In genomic region chr7:141014523-141015395, GRCh38 we compare ENCODE assay signal across 8 cellular contexts. TPM values are rescaled to one million over a fixed set of nuclear protein-coding genes. Genes with fewer than 3 reads are reported as not detected.
DNase-seq lines count a peak whose midpoint lies in the region; ATAC-seq and TF ChIP-seq lines count a peak whose summit lies in the region.

TSS of gene MRPS33 (minus strand) at chr7:141014952. CDS start at chr7:141010633, 4,319 bp downstream.

- peaks cover 6% of the 10 kb centered on the region for H3K36me3 Mint-ChIP-seq in activated CD4-positive, alpha-beta T cell treated with anti-CD3 and anti-CD28 coated beads, Interleukin-2, amount 10 ng/mL, durations not matched to agents 24 days and 14 days (ENCODE audit: low read depth)

- TF ChIP-seq CTCF in C4-2B (conservative IDR thresholded peaks at IDR 0.05) (peak; percentile 95), coronary artery (IDR thresholded peaks at IDR 0.05) (no peak)

- DNase-seq in NCI-H526 treated with DMSO at 0.1 percent for 48 hours (lab: John Stamatoyannopoulos, UW) (peak; percentile 99), coronary artery (ENCODE audit: low spot score) (peak; percentile 94), left colon (peak; percentile 95 to 97)
- DNase-seq in activated CD4-positive, alpha-beta T cell treated with anti-CD3 and anti-CD28 coated beads, Interleukin-2, amount 10 ng/mL, durations not matched to agents 24 days and 14 days: peak; percentile 98
- DNase-seq in stimulated activated CD4-positive, alpha-beta T cell treated with anti-CD3 and anti-CD28 coated beads, Interleukin-1b, Interleukin-23, amount 100 ng/mL, for 48 hours: peak; percentile 97

- peaks cover 7% of the 10 kb centered on the region for H3K9me3 Mint-ChIP-seq in activated CD4-positive, alpha-beta T cell treated with anti-CD3 and anti-CD28 coated beads, Interleukin-2, amount 10 ng/mL, durations not matched to agents 24 days and 14 days

- H3K27me3 Mint-ChIP-seq in activated CD4-positive, alpha-beta T cell treated with anti-CD3 and anti-CD28 coated beads, Interleukin-2, amount 10 ng/mL, durations not matched to agents 24 days and 14 days: peaks cover 19% of the 10 kb centered on the region

- H3K27ac ChIP-seq in C4-2B: peak within 1 kb of the TSS; percentile 89
- peak within 1 kb of the TSS; percentile 64 to 88 for H3K27ac ChIP-seq in coronary artery

- intact Hi-C loops in activated CD4-positive, alpha-beta T cell treated with anti-CD3 and anti-CD28 coated beads, Interleukin-2, amount 10 ng/mL, durations not matched to agents 24 days and 14 days (cut with micrococcal nuclease): loop anchor here (1.0 to 10.0 kb wide), 13 partner anchors 9 to 1670 kb away; partner anchors contain the start of genes BRAF, FMC1, HIPK2 and MKRN1
- intact Hi-C loops in left colon (cut with DNase I, micrococcal nuclease): loop anchor here in 1 of 2 donors (5.0 kb wide), 1 partner anchor 202 kb away; no protein-coding TSS in a partner anchor

- peak within 1 kb of the TSS; percentile 100 for H3K27ac Mint-ChIP-seq in activated CD4-positive, alpha-beta T cell treated with anti-CD3 and anti-CD28 coated beads, Interleukin-2, amount 10 ng/mL, durations not matched to agents 24 days and 14 days

- ATAC-seq in GM19328 (IDR thresholded peaks at IDR 0.05; ENCODE audit: unreplicated experiment) (peak; percentile 99), HG03520 (IDR thresholded peaks at IDR 0.05; ENCODE audit: unreplicated experiment) (peak; percentile 98), left colon (peak; percentile 94)

- peaks cover 30% of the 10 kb centered on the region for H3K4me1 Mint-ChIP-seq in activated CD4-positive, alpha-beta T cell treated with anti-CD3 and anti-CD28 coated beads, Interleukin-2, amount 10 ng/mL, durations not matched to agents 24 days and 14 days

- H3K4me3 Mint-ChIP-seq in activated CD4-positive, alpha-beta T cell treated with anti-CD3 and anti-CD28 coated beads, Interleukin-2, amount 10 ng/mL, durations not matched to agents 24 days and 14 days: peak within 1 kb of the TSS; percentile 99

- peak within 1 kb of the TSS; percentile 81 for H3K4me3 ChIP-seq in coronary artery

RNA-seq across cellular contexts. Expression of gene MRPS33, which starts in this region (rescaled TPM):
- total RNA-seq in activated CD4-positive, alpha-beta T cell treated with anti-CD3 and anti-CD28 coated beads, Interleukin-2, amount 10 ng/mL, durations not matched to agents 24 days and 14 days: 73.0 and 74.2 TPM in 2 replicates
- total RNA-seq in left colon: 10 to 100 TPM; 83.0 to 89.6 TPM

Comparison
In these comparisons a context has a peak if more than half of its experiments do, and no peak if none do; other contexts are left out.
1. Peak in every context shown above with its lines: DNase-seq, ATAC-seq, H3K4me3 ChIP-seq and H3K27ac ChIP-seq.